8 cellular contexts compared by ENCODE assay signal in genomic region chr2:71100195-71100964, GRCh38. TPM values are rescaled to one million over a fixed set of nuclear protein-coding genes. Genes with fewer than 3 reads are reported as not detected.
A peak's percentile ranks its signal among the peaks of the same experiment; 100 is the strongest.
DNase-seq lines count a peak whose midpoint lies in the region; ATAC-seq and TF ChIP-seq lines count a peak whose summit lies in the region.

No MANE protein-coding gene starts in this region.

- H3K27me3 ChIP-seq in body of pancreas: no peaks in the 10 kb centered on the region

- H3K4me3 Mint-ChIP-seq in T-cell: no peak overlapping the region

- TF ChIP-seq POLR2A in NB4 (IDR thresholded peaks at IDR 0.05; ENCODE audit: extremely low read depth, insufficient read length) (no peak), body of pancreas (IDR thresholded peaks at IDR 0.05) (no peak)

- no peaks in the 10 kb centered on the region for H3K36me3 ChIP-seq in body of pancreas (replicated peaks in 1 of 2; ENCODE audit: insufficient read depth in 1 of 2, low read depth in 2 of 2)

- H3K9me3 ChIP-seq in body of pancreas: no peaks in the 10 kb centered on the region

- peaks cover 0 to 9% of the 10 kb centered on the region in 2 donors for H3K27me3 Mint-ChIP-seq in T-cell

- POLR2A ChIA-PET in T-cell (lab: Charles Lee): interaction anchor here in 1 of 2 donors (0.6 kb wide), 1 partner anchor 17 kb away, joined by 5 read pairs; no protein-coding TSS in a partner anchor

- no peak overlapping the region for H3K27ac Mint-ChIP-seq in T-cell

- intact Hi-C loops in body of pancreas (cut with DNase I): no loop called here

- DNase-seq in A172 (ENCODE audit: low spot score) (peak; percentile 39), NB4 (ENCODE audit: low read depth) (peak; percentile 73), T-cell (peak in 24 of 34 experiments; percentile 6 to 42 (median 21)), body of pancreas (peak; percentile 69 to 81 (median 72)), iris pigment epithelial cell (ENCODE audit: low read depth) (peak; percentile 76)
- peak; percentile 28 to 32 for DNase-seq in stimulated activated CD4-positive, alpha-beta T cell treated with anti-CD3 and anti-CD28 coated beads, Interleukin-1b, Interleukin-23, amount 100 ng/mL, for 4 hours (ENCODE audit: low read depth in 2 of 2)

- ATAC-seq in T-cell (replicated peaks in 1 of 4): peak; percentile 45 to 64 (median 58)
- peak; percentile 90 for ATAC-seq in body of pancreas
- ATAC-seq in GM19328 (IDR thresholded peaks at IDR 0.05; ENCODE audit: unreplicated experiment): no peak

- CTCF ChIA-PET in T-cell (lab: Charles Lee): interaction anchor here (0.6 to 2.3 kb wide), 6 partner anchors 10 to 216 kb away, joined by 3 to 9 read pairs (median 4); partner anchors contain the start of gene NAGK (in 1 of the 2)

- no peaks in the 10 kb centered on the region for H3K4me1 ChIP-seq in body of pancreas

- no peak overlapping the region for H3K4me3 ChIP-seq in NB4 (ENCODE audit: low read depth, low read length)
- H3K4me3 ChIP-seq in body of pancreas: no peak overlapping the region

- no peak overlapping the region for H3K27ac ChIP-seq in body of pancreas

- TF ChIP-seq CTCF in GM12874 (IDR thresholded peaks at IDR 0.05; ENCODE audit: insufficient read depth, low read depth, low read length): peak; percentile 65
- TF ChIP-seq CTCF in NB4 (IDR thresholded peaks at IDR 0.05; ENCODE audit: low read depth, low read length): peak; percentile 78
- peak; percentile 64 to 75 (median 72) for TF ChIP-seq CTCF in body of pancreas (IDR thresholded peaks at IDR 0.05)

- H3K9me3 Mint-ChIP-seq in T-cell: peaks cover 0 to 2% (median 2%) of the 10 kb centered on the region in 3 donors

- no peaks in the 10 kb centered on the region for H3K36me3 Mint-ChIP-seq in T-cell

- H3K4me1 Mint-ChIP-seq in T-cell: peaks cover 0 to 6% (median 2%) of the 10 kb centered on the region in 3 donors

- WGBS in body of pancreas, 2 donors: 2 to 6% methylated on average over 3 of the region's 3 CpGs

RNA-seq across cellular contexts. Expression of gene MCEE, which starts 29.6 kb away (rescaled TPM):
- 3.9 and 4.4 TPM in 2 replicates for total RNA-seq in A172 (2014; rRNA removed; shearing (Covaris generic))
- 10 to 100 TPM; 13.7 to 22.4 (median 19.5) TPM for total RNA-seq in T-cell
- 10 to 100 TPM; 10.1 to 24.7 TPM for total RNA-seq in body of pancreas

RNA-seq across cellular contexts. Expression of gene MPHOSPH10, which starts 30.1 kb away (rescaled TPM):
- total RNA-seq in A172 (2014; rRNA removed; shearing (Covaris generic)): 46.4 and 64.3 TPM in 2 replicates
- 10 to 100 TPM; 34.8 to 49.6 (median 39.9) TPM for total RNA-seq in T-cell
- 10 to 100 TPM; 15.0 to 19.1 TPM for total RNA-seq in body of pancreas

RNA-seq across cellular contexts. Expression of gene NAGK, which starts 31.9 kb away (rescaled TPM):
- total RNA-seq in A172 (2014; rRNA removed; shearing (Covaris generic)): 73.3 and 128 TPM in 2 replicates
- total RNA-seq in T-cell: 100 to 1,000 TPM in 3 of 5 donors, 10 to 100 TPM in 2; 89.8 to 124 (median 111) TPM
- 10 to 100 TPM; 57.1 to 62.0 TPM for total RNA-seq in body of pancreas

Comparison
In these comparisons a context has a peak if more than half of its experiments do, and no peak if none do; other contexts are left out.
1. DNase-seq: peak in every context shown above with its lines; median percentile 76 in iris pigment epithelial cell; 73 in NB4; 72 in body of pancreas; 39 in A172; 30 in stimulated activated CD4-positive, alpha-beta T cell treated with anti-CD3 and anti-CD28 coated beads, Interleukin-1b, Interleukin-23, amount 100 ng/mL, for 4 hours; 21 in T-cell.